Comparison of ENCODE assay signal across 15 cellular contexts in the genomic region with DNA sequence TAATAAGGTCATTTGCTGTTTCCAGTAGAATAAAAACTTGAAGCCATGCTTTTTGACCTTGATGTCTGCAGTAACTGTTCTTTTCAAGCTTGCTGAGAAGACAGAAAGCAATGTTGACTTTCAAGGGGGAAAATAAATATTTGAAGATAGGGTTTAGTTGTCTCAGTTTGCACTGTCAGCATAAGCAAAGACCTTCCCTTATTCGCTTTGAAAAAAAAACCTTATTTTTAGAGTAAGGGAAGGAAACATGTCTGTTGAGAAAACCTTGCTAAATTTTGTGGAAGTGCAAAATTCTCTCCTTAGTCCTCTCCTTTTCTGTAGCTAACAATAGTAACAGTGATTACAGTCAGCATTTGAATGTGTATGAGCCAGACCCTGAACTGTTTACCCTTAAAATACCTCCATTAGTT. TPM values are rescaled to one million over a fixed set of nuclear protein-coding genes. Genes with fewer than 3 reads are reported as not detected.
A peak's percentile ranks its signal among the peaks of the same experiment; 100 is the strongest.
DNase-seq lines count a peak whose midpoint lies in the region; FAIRE-seq and TF ChIP-seq lines count a peak whose summit lies in the region.
"Had no signal": no experiment of that assay in that cellular context is flagged by ENCODE, and none has a peak within 500 bp of the region (broad histone marks: within the 10 kb centered on the region; RNA-seq: fewer than 3 reads in every experiment).

No MANE protein-coding gene starts in this region.

- H3K9ac ChIP-seq in H1 (replicated peaks in 1 of 4; ENCODE audit: extremely low read depth in 1 of 4, low read depth in 3 of 4, low read length in 3 of 4) (no peak overlapping the region), colonic mucosa (ENCODE audit: low read depth in 2 of 2, low read length in 2 of 2) (no peak overlapping the region)

- H2BK20ac ChIP-seq in H1 (ENCODE audit: low read length), result no peak overlapping the region

- no peak for TF ChIP-seq RAD21 in H1 (IDR thresholded peaks at IDR 0.05 in 1 of 2, conservative IDR thresholded peaks at IDR 0.05 in 1 of 2; ENCODE audit: low read depth in 2 of 2, low read length in 2 of 2)

- TF ChIP-seq POLR2A in H1 (IDR thresholded peaks at IDR 0.05; ENCODE audit: control extremely low read depth in 1 of 2, low read depth in 2 of 2, low read length in 2 of 2), result no peak

- TF ChIP-seq CTCF in H1 (IDR thresholded peaks at IDR 0.05; ENCODE audit: control extremely low read depth in 1 of 3, insufficient read depth in 1 of 3, low read depth in 1 of 3, low read length in 3 of 3), result no peak
- TF ChIP-seq CTCF in colonic mucosa (IDR thresholded peaks at IDR 0.05), result no peak

- WGBS in H1 (ENCODE audit: extremely low coverage in 1 of 2, insufficient coverage in 1 of 2, insufficient read length in 1 of 2, insufficient replicate concordance in 2 of 2, low coverage in 1 of 2, low lambda C conversion rate in 2 of 2, missing lambda C conversion rate in 1 of 2), 2 experiments, result 89% methylated on average over 1 of the region's 1 CpG; no CpG with 5 or more reads in 1 of the 2 experiments

- H3K14ac ChIP-seq in H1 (ENCODE audit: insufficient read length), result no peak overlapping the region

- H2BK120ac ChIP-seq in H1 (replicated peaks; ENCODE audit: low read depth, low read length), result no peak overlapping the region

- H2BK12ac ChIP-seq in H1 (ENCODE audit: low read depth, low read length), result no peak overlapping the region

- H3K4me3 ChIP-seq in H1 (ENCODE audit: extremely low read depth in 1 of 4, insufficient read depth in 2 of 4, low read depth in 3 of 4, low read length in 4 of 4) (peak overlapping the region in 1 of 4 experiments; percentile 10; a peak in 1 of 8 replicates), colonic mucosa (no peak overlapping the region)
- H3K4me3 ChIP-seq: HAP-1 had no signal

- DNase-seq in NCI-H345 (lab: John Stamatoyannopoulos, UW) (peak; percentile 9), NCI-H345 treated with DMSO at 0.1 percent for 48 hours (lab: John Stamatoyannopoulos, UW; ENCODE audit: unreplicated experiment) (no peak), NOMO-1 treated with DMSO at 0.1 percent for 48 hours (lab: John Stamatoyannopoulos, UW; ENCODE audit: unreplicated experiment) (peak; percentile 33), H1 (ENCODE audit: low read depth in 1 of 2, low spot score in 2 of 2) (no peak), pons (ENCODE audit: low spot score) (peak; percentile 64), GM19238 (ENCODE audit: insufficient read length, low spot score) (no peak), colonic mucosa (no peak), ACHN (no peak)
- DNase-seq: 8988T; activated CD4-positive, alpha-beta memory T cell treated with anti-CD3 and anti-CD28 coated beads for 36 hours; anterior cingulate cortex; effector CD4-positive, alpha-beta T cell; naive B cell; PC-3 had no signal

- H4K20me1 ChIP-seq in H1 (replicated peaks in 1 of 2; ENCODE audit: control insufficient read depth in 1 of 2, insufficient read depth in 2 of 2, low read length in 2 of 2), result peaks cover 11 to 14% of the 10 kb centered on the region in 2 experiments

- no peak for FAIRE-seq in H1 (lab: Jason Lieb, UNC)

- H3K18ac ChIP-seq in H1 (ENCODE audit: extremely low read depth, low read length), result no peak overlapping the region

- POLR2A ChIA-PET in H1 (lab: Charles Lee; ENCODE audit: partially characterized antibody), result no interaction called here

- H3K36me3 ChIP-seq in H1 (ENCODE audit: control insufficient read depth in 2 of 4, insufficient read depth in 4 of 4, low read length in 3 of 4), result no peaks in the 10 kb centered on the region
- H3K36me3 ChIP-seq in colonic mucosa, result no peaks in the 10 kb centered on the region
- H3K36me3 ChIP-seq: HAP-1 had no signal

- intact Hi-C loops in colonic mucosa (cut with DNase I), result no loop called here

- H4K5ac ChIP-seq in H1 (ENCODE audit: insufficient read length, low read depth, low read length), result peak overlapping the region; percentile 17

- H2BK15ac ChIP-seq in H1 (ENCODE audit: low read length), result no peak overlapping the region

- H4K8ac ChIP-seq in H1 (ENCODE audit: extremely low read depth, insufficient read depth, low read length), result no peak overlapping the region

- H3K9me3 ChIP-seq in H1 (ENCODE audit: insufficient read depth in 2 of 2, low read depth in 1 of 2, low read length in 1 of 2) (no peaks in the 10 kb centered on the region), colonic mucosa (no peaks in the 10 kb centered on the region)
- H3K9me3 ChIP-seq: HAP-1 had no signal

- no peak overlapping the region for H2AK5ac ChIP-seq in H1 (ENCODE audit: low read depth, low read length)

- H3K27ac ChIP-seq in H1 (ENCODE audit: low read depth, low read length) (no peak overlapping the region), colonic mucosa (no peak overlapping the region)

- H4K91ac ChIP-seq in H1 (replicated peaks; ENCODE audit: insufficient read length, low read length), result no peak overlapping the region

- peak overlapping the region in 1 of 2 experiments; percentile 41; a peak in 1 of 4 replicates for H3K4me2 ChIP-seq in H1 (ENCODE audit: insufficient read depth in 1 of 2, low read depth in 2 of 2, low read length in 2 of 2)

- no peak overlapping the region for H2BK5ac ChIP-seq in H1 (ENCODE audit: low read depth, low read length)

- H3K79me1 ChIP-seq in H1 (ENCODE audit: low read depth, low read length), result peaks cover 12% of the 10 kb centered on the region

- H3K27me3 ChIP-seq in H1 (replicated peaks in 1 of 4; ENCODE audit: control insufficient read depth in 3 of 4, extremely low read depth in 1 of 4, insufficient read depth in 3 of 4, low read length in 3 of 4), result no peaks in the 10 kb centered on the region
- H3K27me3 ChIP-seq in colonic mucosa, result no peaks in the 10 kb centered on the region

- no peak overlapping the region for H3K56ac ChIP-seq in H1 (replicated peaks; ENCODE audit: insufficient read length, low read depth, low read length)

- CTCF ChIA-PET in H1 (lab: Charles Lee; ENCODE audit: partially characterized antibody), result interaction anchor here (0.9 to 1.2 kb wide), 2 partner anchors 15 to 17 kb away, joined by 3 to 4 read pairs; no protein-coding TSS in a partner anchor

- TF ChIP-seq EP300 in H1 (IDR thresholded peaks at IDR 0.05; ENCODE audit: borderline replicate concordance in 1 of 2, low read depth in 2 of 2, low read length in 2 of 2), result no peak

- H2AFZ ChIP-seq in H1 (ENCODE audit: low read length), result no peak overlapping the region

- no peaks in the 10 kb centered on the region for H3K23me2 ChIP-seq in H1 (ENCODE audit: low read depth, low read length)

- in situ Hi-C loops in ACHN (cut with HindIII; ENCODE audit: low pct_ligation_motif_present, low pct_unique_long_range_greater_than_20kb, low sequenced_read_pairs), result no loop called here

- no peak overlapping the region for H3K23ac ChIP-seq in H1 (ENCODE audit: insufficient read length)

- H3K4ac ChIP-seq in H1 (replicated peaks; ENCODE audit: insufficient read length, low read depth, low read length), result no peak overlapping the region

- peaks cover 6 to 24% (median 15%) of the 10 kb centered on the region in 4 experiments; a peak in 6 of 7 replicates for H3K4me1 ChIP-seq in H1 (replicated peaks in 1 of 4; ENCODE audit: control insufficient read depth in 3 of 4, insufficient read depth in 4 of 4, low read length in 3 of 4)
- H3K4me1 ChIP-seq in colonic mucosa, result peaks cover 4% of the 10 kb centered on the region

- peaks cover 36 to 92% of the 10 kb centered on the region in 2 experiments; a peak in 3 of 4 replicates for H3K79me2 ChIP-seq in H1 (ENCODE audit: control insufficient read depth in 1 of 2, insufficient read depth in 2 of 2, low read length in 2 of 2)

TF ChIP-seq in H1, 55 proteins besides CTCF, POLR2A, EP300 and RAD21:
- TF ChIP-seq, protein P1, sequence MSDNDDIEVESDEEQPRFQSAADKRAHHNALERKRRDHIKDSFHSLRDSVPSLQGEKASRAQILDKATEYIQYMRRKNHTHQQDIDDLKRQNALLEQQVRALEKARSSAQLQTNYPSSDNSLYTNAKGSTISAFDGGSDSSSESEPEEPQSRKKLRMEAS (IDR thresholded peaks at IDR 0.05), result no peak
- no peak for TF ChIP-seq RFX5 (IDR thresholded peaks at IDR 0.05; ENCODE audit: borderline replicate concordance, low read depth, low read length)
- TF ChIP-seq BRCA1 (IDR thresholded peaks at IDR 0.05; ENCODE audit: low read depth, low read length), result no peak
- no peak for TF ChIP-seq NANOG (IDR thresholded peaks at IDR 0.05; ENCODE audit: insufficient read depth, low read depth, low read length, poor library complexity, severe bottlenecking)
- TF ChIP-seq JUND (IDR thresholded peaks at IDR 0.05; ENCODE audit: low read length), result no peak
- TF ChIP-seq SP1 (IDR thresholded peaks at IDR 0.05; ENCODE audit: low read depth, low read length), result no peak
- no peak for TF ChIP-seq TBP (IDR thresholded peaks at IDR 0.05; ENCODE audit: low read depth, low read length)
- TF ChIP-seq CTBP2 (IDR thresholded peaks at IDR 0.05; ENCODE audit: borderline replicate concordance, insufficient read depth, insufficient read length, low read length), result no peak
- no peak for TF ChIP-seq CHD1 (IDR thresholded peaks at IDR 0.05; ENCODE audit: low read depth, low read length)

RNA-seq across cellular contexts. Expression of a gene that starts 43.1 kb away (rescaled TPM):
- 133 and 138 TPM in 2 replicates for total RNA-seq in H1 (2021; fragmentation: NEBNext Ultra II Directional; extraction: Animal tissue kit (Norgen Biotek cat#: 25700))
- 53.2 and 56.7 TPM in 2 replicates for polyA plus RNA-seq in H1 (2011; rRNA removed)
- polyA plus RNA-seq in H1 (2011; cell fraction: cytosol; rRNA removed), result 70.5 TPM
- 156 TPM for polyA plus RNA-seq in H1 (2011; cell fraction: nucleus; rRNA removed)
- polyA plus RNA-seq in H1 (2012, experiment 1 of 2), result 108 to 151 TPM (median 126 TPM) in 4 replicates
- 8.2 TPM for polyA plus RNA-seq in H1 (2012, experiment 2 of 2)
- 67.2 TPM for polyA plus RNA-seq in H1 (2013, experiment 1 of 2)
- 68.9 TPM for polyA plus RNA-seq in H1 (2013, experiment 2 of 2)
- 128 and 175 TPM in 2 replicates for polyA minus RNA-seq in H1 (2011; rRNA and poly(A)+ RNA removed)
- 79.4 TPM for polyA minus RNA-seq in H1 (2011; cell fraction: cytosol; rRNA and poly(A)+ RNA removed)
- 272 TPM for polyA minus RNA-seq in H1 (2011; cell fraction: nucleus; rRNA and poly(A)+ RNA removed)
- 10 to 100 TPM; 26.8 to 30.7 TPM for total RNA-seq in colonic mucosa

Comparison
In these comparisons a context has a peak if more than half of its experiments do, and no peak if none do; other contexts are left out.
1. DNase-seq: peak in NCI-H345 (single experiment), NOMO-1 treated with DMSO at 0.1 percent for 48 hours (single experiment) and pons (single experiment); none in NCI-H345 treated with DMSO at 0.1 percent for 48 hours (single experiment), H1 (0 of 2), GM19238 (single experiment), colonic mucosa (single experiment) and ACHN (single experiment).